26 cellular contexts compared by ENCODE assay signal in genomic region chr21:21397464-21397863, GRCh38.
"Had no signal": no experiment of that assay in that cellular context is flagged by ENCODE, and none has a peak within 500 bp of the region (broad histone marks: within the 10 kb centered on the region; RNA-seq: fewer than 3 reads in every experiment).

No MANE protein-coding gene starts in this region.

- H2AFZ ChIP-seq: neural progenitor cell had no signal

- H3K9ac ChIP-seq: neural progenitor cell had no signal

- DNase-seq: hippocampal formation; kidney glomerular epithelial cell; left cardiac atrium; left ventricle myocardium superior; lower lobe of right lung; mammary epithelial cell; mesenchymal stem cell; naive B cell; natural killer cell; nephron progenitor cell; ovary; retina; stimulated activated CD4-positive, alpha-beta T cell treated with anti-CD3 and anti-CD28 coated beads, Interleukin-4, amount 100 ng/mL, for 24 hours; stimulated activated naive CD4-positive, alpha-beta T cell treated with Interleukin-2 at 50 U/mL for 16 hours; stimulated activated naive CD8-positive, alpha-beta T cell treated with anti-CD3 and anti-CD28 coated beads, Interleukin-15, amount 100 ng/mL, for 72 hours; substantia nigra had no signal

- ATAC-seq: left cardiac atrium; left lobe of liver; left ventricle myocardium superior; natural killer cell; sciatic nerve; stimulated activated effector memory CD8-positive, alpha-beta T cell treated with anti-CD3 and anti-CD28 coated beads, Interleukin-12 subunit alpha, Interleukin-12 subunit beta, amount 100 ng/mL, for 72 hours; stimulated activated naive CD8-positive, alpha-beta T cell treated with anti-CD3 and anti-CD28 coated beads, Interleukin-15, amount 100 ng/mL, for 72 hours had no signal

- H3K27me3 ChIP-seq: neural progenitor cell, ovary, tibial nerve, vagina had no signal

- H3K4me1 Mint-ChIP-seq: naive B cell; natural killer cell; nephron progenitor cell; neural progenitor cell; stimulated activated effector memory CD8-positive, alpha-beta T cell treated with anti-CD3 and anti-CD28 coated beads, Interleukin-12 subunit alpha, Interleukin-12 subunit beta, amount 100 ng/mL, for 72 hours; stimulated activated naive CD8-positive, alpha-beta T cell treated with anti-CD3 and anti-CD28 coated beads, Interleukin-15, amount 100 ng/mL, for 72 hours had no signal

- H3K9me3 ChIP-seq: prostate gland, vagina had no signal

- H3K27ac ChIP-seq: lower lobe of right lung, neural progenitor cell, ovary, prostate gland, skin epidermis, tibial nerve, vagina had no signal

- H3K27ac Mint-ChIP-seq: natural killer cell; nephron progenitor cell; neural progenitor cell; stimulated activated effector memory CD8-positive, alpha-beta T cell treated with anti-CD3 and anti-CD28 coated beads, Interleukin-12 subunit alpha, Interleukin-12 subunit beta, amount 100 ng/mL, for 72 hours; stimulated activated naive CD8-positive, alpha-beta T cell treated with anti-CD3 and anti-CD28 coated beads, Interleukin-15, amount 100 ng/mL, for 72 hours; type B pancreatic cell had no signal

- FAIRE-seq: keratinocyte had no signal

- H3K36me3 Mint-ChIP-seq: neural progenitor cell; stimulated activated effector memory CD8-positive, alpha-beta T cell treated with anti-CD3 and anti-CD28 coated beads, Interleukin-12 subunit alpha, Interleukin-12 subunit beta, amount 100 ng/mL, for 72 hours had no signal

- H3K4me3 ChIP-seq: lower lobe of right lung, neural progenitor cell, ovary, prostate gland, skin epidermis, tibial nerve, vagina had no signal

- H3K4me1 ChIP-seq: lower lobe of right lung, neural progenitor cell, prostate gland, tibial nerve, vagina had no signal

- H3K4me2 ChIP-seq: neural progenitor cell had no signal

- H3K27me3 Mint-ChIP-seq: naive B cell; stimulated activated naive CD8-positive, alpha-beta T cell treated with anti-CD3 and anti-CD28 coated beads, Interleukin-15, amount 100 ng/mL, for 72 hours; type B pancreatic cell had no signal

- H3K36me3 ChIP-seq: lower lobe of right lung, neural progenitor cell, ovary, prostate gland, tibial nerve, vagina had no signal

- H3K4me3 Mint-ChIP-seq: naive B cell; natural killer cell; nephron progenitor cell; neural progenitor cell; stimulated activated effector memory CD8-positive, alpha-beta T cell treated with anti-CD3 and anti-CD28 coated beads, Interleukin-12 subunit alpha, Interleukin-12 subunit beta, amount 100 ng/mL, for 72 hours; stimulated activated naive CD8-positive, alpha-beta T cell treated with anti-CD3 and anti-CD28 coated beads, Interleukin-15, amount 100 ng/mL, for 72 hours; type B pancreatic cell had no signal
